44 cellular contexts compared by ENCODE assay signal in genomic region chr12:108865169-108865568, GRCh38. TPM values are rescaled to one million over a fixed set of nuclear protein-coding genes. Genes with fewer than 3 reads are reported as not detected.
"Had no signal": no experiment of that assay in that cellular context is flagged by ENCODE, and none has a peak within 500 bp of the region (broad histone marks: within the 10 kb centered on the region; RNA-seq: fewer than 3 reads in every experiment).

No MANE protein-coding gene starts in this region.

- H3K4me1 ChIP-seq: adrenal gland, ascending aorta, body of pancreas, breast epithelium had no signal

- H3K9me3 ChIP-seq: adrenal gland, ascending aorta, body of pancreas, breast epithelium had no signal

- H3K4me3 ChIP-seq: adrenal gland, ascending aorta, body of pancreas, breast epithelium, cardiac muscle cell had no signal

- H3K27me3 Mint-ChIP-seq: activated naive CD4-positive, alpha-beta T cell treated with anti-CD3 and anti-CD28 coated beads, Interleukin-2, amount 10 ng/mL, durations not matched to agents 7 days and 5 days; activated naive CD4-positive, alpha-beta T cell treated with anti-CD3 and anti-CD28 coated beads, Interleukin-2, amount 50 U/mL, for 24 hours; activated naive CD8-positive, alpha-beta T cell; activated naive CD8-positive, alpha-beta T cell treated with anti-CD3 and anti-CD28 coated beads for 36 hours; activated naive CD8-positive, alpha-beta T cell treated with anti-CD3 and anti-CD28 coated beads, Interleukin-2, amount 10 ng/mL, durations not matched to agents 7 days and 5 days; activated naive CD8-positive, alpha-beta T cell treated with anti-CD3 and anti-CD28 coated beads, Interleukin-2, amount 50 U/mL, for 24 hours; activated T-cell treated with anti-CD3 and anti-CD28 coated beads, Interleukin-2, amount 50 U/mL, for 24 hours; activated T-helper 17 cell treated with anti-CD3 and anti-CD28 coated beads, Interleukin-2, amount 50 U/mL, for 72 hours; brain; central memory CD8-positive, alpha-beta T cell had no signal

- DNase-seq: activated effector memory CD4-positive, alpha-beta T cell treated with anti-CD3 and anti-CD28 coated beads, Interleukin-2, amount 50 U/mL, for 16 hours; activated effector memory CD4-positive, alpha-beta T cell treated with Interleukin-2 at 50 U/mL for 16 hours; activated gamma-delta T cell; activated gamma-delta T cell treated with Interleukin-2 at 50 U/mL for 16 hours; activated naive CD4-positive, alpha-beta T cell; activated naive CD4-positive, alpha-beta T cell treated with anti-CD3 and anti-CD28 coated beads for 36 hours; activated naive CD4-positive, alpha-beta T cell treated with anti-CD3 and anti-CD28 coated beads, Interleukin-2, amount 10 ng/mL, durations not matched to agents 7 days and 5 days; activated naive CD4-positive, alpha-beta T cell treated with anti-CD3 and anti-CD28 coated beads, Interleukin-2, amount 50 U/mL, for 16 hours; activated naive CD4-positive, alpha-beta T cell treated with Interleukin-2 at 50 U/mL for 16 hours; activated naive CD8-positive, alpha-beta T cell treated with anti-CD3 and anti-CD28 coated beads for 36 hours; activated naive CD8-positive, alpha-beta T cell treated with anti-CD3 and anti-CD28 coated beads, Interleukin-2, amount 10 ng/mL, durations not matched to agents 7 days and 5 days; activated naive CD8-positive, alpha-beta T cell treated with anti-CD3 and anti-CD28 coated beads, Interleukin-2, amount 50 U/mL, for 24 hours; activated T-cell treated with anti-CD3 and anti-CD28 coated beads, Interleukin-2, amount 50 U/mL, for 1 hour; activated T-cell treated with anti-CD3 and anti-CD28 coated beads, Interleukin-2, amount 50 U/mL, for 24 hours; activated T-cell treated with anti-CD3 and anti-CD28 coated beads, Interleukin-2, amount 50 U/mL, for 4 hours; activated T-cell treated with anti-CD3 and anti-CD28 coated beads, Interleukin-2, amount 50 U/mL, for 48 hours; activated T-cell treated with anti-CD3 and anti-CD28 coated beads, Interleukin-2, amount 50 U/mL, for 72 hours; adrenal gland; amniotic stem cell; amygdala; anterior cingulate cortex; aorta; body of pancreas; brain microvascular endothelial cell; caudate nucleus; central memory CD4-positive, alpha-beta T cell; cerebellar nuclear complex had no signal

- ATAC-seq: activated naive CD4-positive, alpha-beta T cell treated with anti-CD3 and anti-CD28 coated beads, Interleukin-2, amount 50 U/mL, for 72 hours; activated naive CD8-positive, alpha-beta T cell treated with anti-CD3 and anti-CD28 coated beads, Interleukin-2, amount 50 U/mL, for 24 hours; activated T-cell treated with anti-CD3 and anti-CD28 coated beads, Interleukin-2, amount 50 U/mL, for 4 hours; activated T-cell treated with anti-CD3 and anti-CD28 coated beads, Interleukin-2, amount 50 U/mL, for 72 hours; activated T-helper 17 cell treated with anti-CD3 and anti-CD28 coated beads, Interleukin-2, amount 50 U/mL, for 72 hours; body of pancreas had no signal

- H3K4me3 Mint-ChIP-seq: activated naive CD4-positive, alpha-beta T cell treated with anti-CD3 and anti-CD28 coated beads for 36 hours; activated naive CD4-positive, alpha-beta T cell treated with anti-CD3 and anti-CD28 coated beads, Interleukin-2, amount 10 ng/mL, durations not matched to agents 7 days and 5 days; activated naive CD4-positive, alpha-beta T cell treated with anti-CD3 and anti-CD28 coated beads, Interleukin-2, amount 50 U/mL, for 24 hours; activated naive CD8-positive, alpha-beta T cell; activated naive CD8-positive, alpha-beta T cell treated with anti-CD3 and anti-CD28 coated beads for 36 hours; activated naive CD8-positive, alpha-beta T cell treated with anti-CD3 and anti-CD28 coated beads, Interleukin-2, amount 10 ng/mL, durations not matched to agents 7 days and 5 days; activated naive CD8-positive, alpha-beta T cell treated with anti-CD3 and anti-CD28 coated beads, Interleukin-2, amount 50 U/mL, for 24 hours; activated T-cell treated with anti-CD3 and anti-CD28 coated beads, Interleukin-2, amount 50 U/mL, for 24 hours; activated T-cell treated with anti-CD3 and anti-CD28 coated beads, Interleukin-2, amount 50 U/mL, for 4 hours; activated T-cell treated with anti-CD3 and anti-CD28 coated beads, Interleukin-2, amount 50 U/mL, for 72 hours; activated T-helper 1 cell treated with anti-CD3 and anti-CD28 coated beads, Interleukin-12 subunit alpha, Interleukin-12 subunit beta, Interleukin-2, Interleukin-4 antibody, amounts not matched to agents 30 ng/mL and 10 ng/mL and 1 ng/mL, durations not matched to agents 14 hours and 24 hours and 36 hours; activated T-helper 17 cell treated with anti-CD3 and anti-CD28 coated beads, Interleukin-2, amount 50 U/mL, for 72 hours; brain; central memory CD8-positive, alpha-beta T cell had no signal

- H3K27me3 ChIP-seq: adrenal gland, ascending aorta, body of pancreas, brain microvascular endothelial cell, breast epithelium, cardiac muscle cell had no signal

- H3K27ac Mint-ChIP-seq: activated naive CD4-positive, alpha-beta T cell treated with anti-CD3 and anti-CD28 coated beads for 36 hours; activated naive CD4-positive, alpha-beta T cell treated with anti-CD3 and anti-CD28 coated beads, Interleukin-2, amount 10 ng/mL, durations not matched to agents 7 days and 5 days; activated naive CD4-positive, alpha-beta T cell treated with anti-CD3 and anti-CD28 coated beads, Interleukin-2, amount 50 U/mL, for 24 hours; activated naive CD4-positive, alpha-beta T cell treated with anti-CD3 and anti-CD28 coated beads, Interleukin-2, amount 50 U/mL, for 72 hours; activated naive CD8-positive, alpha-beta T cell; activated naive CD8-positive, alpha-beta T cell treated with anti-CD3 and anti-CD28 coated beads for 36 hours; activated naive CD8-positive, alpha-beta T cell treated with anti-CD3 and anti-CD28 coated beads, Interleukin-2, amount 10 ng/mL, durations not matched to agents 7 days and 5 days; activated naive CD8-positive, alpha-beta T cell treated with anti-CD3 and anti-CD28 coated beads, Interleukin-2, amount 50 U/mL, for 24 hours; activated T-cell treated with anti-CD3 and anti-CD28 coated beads, Interleukin-2, amount 50 U/mL, for 24 hours; activated T-cell treated with anti-CD3 and anti-CD28 coated beads, Interleukin-2, amount 50 U/mL, for 72 hours; activated T-helper 1 cell treated with anti-CD3 and anti-CD28 coated beads, Interleukin-12 subunit alpha, Interleukin-12 subunit beta, Interleukin-2, Interleukin-4 antibody, amounts not matched to agents 30 ng/mL and 10 ng/mL and 1 ng/mL, durations not matched to agents 14 hours and 24 hours and 36 hours; activated T-helper 17 cell treated with anti-CD3 and anti-CD28 coated beads, Interleukin-2, amount 50 U/mL, for 72 hours; activated T-helper 2 cell treated with anti-CD3 and anti-CD28 coated beads, Interferon-gamma antibody, Interleukin-2, Interleukin-4, amounts not matched to agents 10 μg/mL and 5 μg/mL and 100 μg/mL, durations not matched to agents 14 hours and 24 hours and 36 hours; brain had no signal

- H3K4me1 Mint-ChIP-seq: activated naive CD8-positive, alpha-beta T cell treated with anti-CD3 and anti-CD28 coated beads for 36 hours; activated naive CD8-positive, alpha-beta T cell treated with anti-CD3 and anti-CD28 coated beads, Interleukin-2, amount 10 ng/mL, durations not matched to agents 7 days and 5 days; activated T-helper 17 cell treated with anti-CD3 and anti-CD28 coated beads, Interleukin-2, amount 50 U/mL, for 72 hours; central memory CD8-positive, alpha-beta T cell had no signal

- H3K36me3 ChIP-seq: adrenal gland, ascending aorta, brain microvascular endothelial cell, breast epithelium, cardiac muscle cell had no signal

- H3K27ac ChIP-seq: adrenal gland, ascending aorta, body of pancreas, brain microvascular endothelial cell, breast epithelium, cardiac muscle cell had no signal

- H3K9me3 Mint-ChIP-seq: activated naive CD4-positive, alpha-beta T cell treated with anti-CD3 and anti-CD28 coated beads for 36 hours; activated naive CD4-positive, alpha-beta T cell treated with anti-CD3 and anti-CD28 coated beads, Interleukin-2, amount 10 ng/mL, durations not matched to agents 7 days and 5 days; activated naive CD4-positive, alpha-beta T cell treated with anti-CD3 and anti-CD28 coated beads, Interleukin-2, amount 50 U/mL, for 24 hours; activated naive CD4-positive, alpha-beta T cell treated with anti-CD3 and anti-CD28 coated beads, Interleukin-2, amount 50 U/mL, for 72 hours; activated naive CD8-positive, alpha-beta T cell treated with anti-CD3 and anti-CD28 coated beads for 36 hours; activated naive CD8-positive, alpha-beta T cell treated with anti-CD3 and anti-CD28 coated beads, Interleukin-2, amount 10 ng/mL, durations not matched to agents 7 days and 5 days; activated naive CD8-positive, alpha-beta T cell treated with anti-CD3 and anti-CD28 coated beads, Interleukin-2, amount 50 U/mL, for 24 hours; activated T-cell treated with anti-CD3 and anti-CD28 coated beads, Interleukin-2, amount 50 U/mL, for 24 hours; activated T-cell treated with anti-CD3 and anti-CD28 coated beads, Interleukin-2, amount 50 U/mL, for 4 hours; activated T-cell treated with anti-CD3 and anti-CD28 coated beads, Interleukin-2, amount 50 U/mL, for 72 hours; activated T-helper 1 cell treated with anti-CD3 and anti-CD28 coated beads, Interleukin-12 subunit alpha, Interleukin-12 subunit beta, Interleukin-2, Interleukin-4 antibody, amounts not matched to agents 30 ng/mL and 10 ng/mL and 1 ng/mL, durations not matched to agents 14 hours and 24 hours and 36 hours; activated T-helper 17 cell treated with anti-CD3 and anti-CD28 coated beads, Interleukin-2, amount 50 U/mL, for 72 hours; activated T-helper 2 cell treated with anti-CD3 and anti-CD28 coated beads, Interferon-gamma antibody, Interleukin-2, Interleukin-4, amounts not matched to agents 10 μg/mL and 5 μg/mL and 100 μg/mL, durations not matched to agents 14 hours and 24 hours and 36 hours; central memory CD8-positive, alpha-beta T cell had no signal

- FAIRE-seq: astrocyte, bronchial epithelial cell had no signal

- H3K36me3 Mint-ChIP-seq: activated naive CD4-positive, alpha-beta T cell treated with anti-CD3 and anti-CD28 coated beads, Interleukin-2, amount 10 ng/mL, durations not matched to agents 7 days and 5 days; activated naive CD4-positive, alpha-beta T cell treated with anti-CD3 and anti-CD28 coated beads, Interleukin-2, amount 50 U/mL, for 24 hours; activated naive CD4-positive, alpha-beta T cell treated with anti-CD3 and anti-CD28 coated beads, Interleukin-2, amount 50 U/mL, for 72 hours; activated naive CD8-positive, alpha-beta T cell; activated naive CD8-positive, alpha-beta T cell treated with anti-CD3 and anti-CD28 coated beads for 36 hours; activated naive CD8-positive, alpha-beta T cell treated with anti-CD3 and anti-CD28 coated beads, Interleukin-2, amount 10 ng/mL, durations not matched to agents 7 days and 5 days had no signal

RNA-seq across cellular contexts. Expression of gene DAO, which starts 14.7 kb away (rescaled TPM):
- total RNA-seq: activated naive CD4-positive, alpha-beta T cell treated with anti-CD3 and anti-CD28 coated beads for 36 hours; activated naive CD4-positive, alpha-beta T cell treated with anti-CD3 and anti-CD28 coated beads, Interleukin-2, amount 50 U/mL, for 72 hours; activated naive CD8-positive, alpha-beta T cell treated with anti-CD3 and anti-CD28 coated beads for 36 hours; activated naive CD8-positive, alpha-beta T cell treated with anti-CD3 and anti-CD28 coated beads, Interleukin-2, amount 10 ng/mL, durations not matched to agents 7 days and 5 days; activated T-cell treated with anti-CD3 and anti-CD28 coated beads, Interleukin-2, amount 50 U/mL, for 4 hours; activated T-cell treated with anti-CD3 and anti-CD28 coated beads, Interleukin-2, amount 50 U/mL, for 72 hours; activated T-helper 1 cell treated with anti-CD3 and anti-CD28 coated beads, Interleukin-12 subunit alpha, Interleukin-12 subunit beta, Interleukin-2, Interleukin-4 antibody, amounts not matched to agents 30 ng/mL and 10 ng/mL and 1 ng/mL, durations not matched to agents 14 hours and 24 hours and 36 hours; activated T-helper 17 cell treated with anti-CD3 and anti-CD28 coated beads, Interleukin-2, amount 50 U/mL, for 72 hours; activated T-helper 2 cell treated with anti-CD3 and anti-CD28 coated beads, Interferon-gamma antibody, Interleukin-2, Interleukin-4, amounts not matched to agents 10 μg/mL and 5 μg/mL and 100 μg/mL, durations not matched to agents 14 hours and 24 hours and 36 hours; adrenal gland; aorta; ascending aorta; astrocyte; body of pancreas; breast epithelium; bronchial epithelial cell; cardiac muscle cell; cardiac septum; cerebellum; chondrocyte had no signal
- polyA plus RNA-seq: adipose tissue, adrenal gland, aorta, cardiac muscle cell had no signal
